8 cellular contexts compared by ENCODE assay signal in genomic region chr17:70144260-70144846, GRCh38. TPM values are rescaled to one million over a fixed set of nuclear protein-coding genes. Genes with fewer than 3 reads are reported as not detected.
DNase-seq lines count a peak whose midpoint lies in the region; ATAC-seq, FAIRE-seq and TF ChIP-seq lines count a peak whose summit lies in the region.

No MANE protein-coding gene starts in this region.

- no peaks in the 10 kb centered on the region for H4K20me1 ChIP-seq in K562 (replicated peaks; ENCODE audit: control insufficient read depth, insufficient read depth, low read length)

- CTCF ChIA-PET in CD4-positive, alpha-beta T cell (lab: Charles Lee), result no interaction called here
- CTCF ChIA-PET in K562 (lab: Yijun Ruan, JAX; ENCODE audit: low intra/inter-chr PET ratio), result interaction anchor here (0.9 kb wide), 1 partner anchor 537 kb away, joined by 3 read pairs; no protein-coding TSS in a partner anchor

- peak; percentile 73 for FAIRE-seq in K562 (lab: Jason Lieb, UNC)

- H3K36me3 ChIP-seq in K562 (ENCODE audit: control insufficient read depth, insufficient read depth, low read length), result no peaks in the 10 kb centered on the region

- H3K27ac ChIP-seq in CD4-positive, alpha-beta T cell (ENCODE audit: low read depth, low read length), result no peak overlapping the region
- no peak overlapping the region for H3K27ac ChIP-seq in K562 (ENCODE audit: extremely low read depth, low read depth, low read length)

- TF ChIP-seq EP300 in K562 (IDR thresholded peaks at IDR 0.05; ENCODE audit: low read length), result no peak

- TF ChIP-seq POLR2A in K562 (conservative IDR thresholded peaks at IDR 0.05) (no peak), lower leg skin (IDR thresholded peaks at IDR 0.05) (no peak)

- H3K4me2 ChIP-seq in K562 (ENCODE audit: insufficient read depth, low read length), result no peak overlapping the region

- 4% methylated on average over 6 of the region's 6 CpGs for WGBS in K562 (ENCODE audit: insufficient coverage, low coverage, missing lambda C conversion rate)
- WGBS in lower leg skin, 2 donors, result 20% methylated on average over 6 of the region's 6 CpGs

- H3K4me3 Mint-ChIP-seq in CD4-positive, alpha-beta T cell, result no peak overlapping the region

- no peak overlapping the region for H2AFZ ChIP-seq in K562 (ENCODE audit: low read depth, low read length)

- no peaks in the 10 kb centered on the region for H3K36me3 Mint-ChIP-seq in CD4-positive, alpha-beta T cell (ENCODE audit: low read depth)

- H3K9me1 ChIP-seq in K562 (ENCODE audit: control insufficient read depth, insufficient read depth, low read length), result no peaks in the 10 kb centered on the region

- H3K9me3 Mint-ChIP-seq in CD4-positive, alpha-beta T cell, result no peaks in the 10 kb centered on the region

- ATAC-seq in CD4-positive, alpha-beta T cell (ENCODE audit: poor library complexity), result no peak
- no peak for ATAC-seq in K562

- POLR2A ChIA-PET in CD4-positive, alpha-beta T cell (lab: Charles Lee), result no interaction called here
- POLR2A ChIA-PET in K562 (lab: Yijun Ruan, JAX), result interaction anchor here (1.1 kb wide), 1 partner anchor 12 kb away, joined by 3 read pairs; no protein-coding TSS in a partner anchor

- DNase-seq in CD4-positive, alpha-beta T cell, result no peak
- DNase-seq in HFF-Myc (ENCODE audit: extremely low read depth, low read depth) (no peak), K562 (ENCODE audit: extremely low read depth in 1 of 4, low spot score in 3 of 4) (peak in 1 of 4 experiments; percentile 15), medulla oblongata (ENCODE audit: extremely low spot score) (peak; percentile 77), globus pallidus (ENCODE audit: low spot score) (no peak), lower leg skin (ENCODE audit: low spot score in 2 of 2) (no peak)
- no peak for DNase-seq in activated CD4-positive, alpha-beta T cell treated with anti-CD3 and anti-CD28 coated beads, Interleukin-2, amount 50 U/mL, for 48 hours
- no peak for DNase-seq in activated effector memory CD4-positive, alpha-beta T cell treated with Interleukin-2 at 50 U/mL for 16 hours

- BruUV-seq in K562 (replicated peaks; lab: Mats Ljungman, UMichigan), result no TSS peak

- no peaks in the 10 kb centered on the region for H3K9me3 ChIP-seq in CD4-positive, alpha-beta T cell (ENCODE audit: control insufficient read depth, low read length)
- no peaks in the 10 kb centered on the region for H3K9me3 ChIP-seq in K562 (replicated peaks; ENCODE audit: control insufficient read depth, insufficient read depth, low read depth, low read length)

- peak; percentile 69 to 81 for TF ChIP-seq RAD21 in K562 (CRISPR knock-in tag; conservative IDR thresholded peaks at IDR 0.05 in 1 of 2, IDR thresholded peaks at IDR 0.05 in 1 of 2)

- no peak overlapping the region for H3K9ac ChIP-seq in K562 (ENCODE audit: insufficient read depth in 1 of 2, low read depth in 2 of 2, low read length in 2 of 2)

- in situ Hi-C loops in K562 (cut with MboI), result no loop called here

- H3K79me2 ChIP-seq in K562 (ENCODE audit: control insufficient read depth, insufficient read depth, low read length), result no peaks in the 10 kb centered on the region

- H3K27me3 Mint-ChIP-seq in CD4-positive, alpha-beta T cell, result no peaks in the 10 kb centered on the region

- H3K4me1 ChIP-seq in K562 (replicated peaks in 1 of 2; ENCODE audit: control insufficient read depth in 2 of 2, insufficient read depth in 2 of 2, low read length in 2 of 2), result no peaks in the 10 kb centered on the region

- H3K27ac Mint-ChIP-seq in CD4-positive, alpha-beta T cell, result no peak overlapping the region

- no peaks in the 10 kb centered on the region for H3K27me3 ChIP-seq in CD4-positive, alpha-beta T cell (ENCODE audit: control insufficient read depth, insufficient read depth, low read length)
- no peaks in the 10 kb centered on the region for H3K27me3 ChIP-seq in K562 (ENCODE audit: control insufficient read depth in 2 of 2, insufficient read depth in 2 of 2, low read length in 2 of 2)

- peak; percentile 48 for TF ChIP-seq CTCF in CD4-positive, alpha-beta T cell (IDR thresholded peaks at IDR 0.05)
- TF ChIP-seq CTCF in HFF-Myc (IDR thresholded peaks at IDR 0.05; ENCODE audit: low read depth, low read length, missing control alignments), result peak; percentile 41
- TF ChIP-seq CTCF in K562 (IDR thresholded peaks at IDR 0.05 in 2 of 3, conservative IDR thresholded peaks at IDR 0.05 in 1 of 3; ENCODE audit: insufficient read depth in 2 of 3, low read depth in 1 of 3, low read length in 3 of 3), result peak in 2 of 3 experiments; percentile 13 to 55; a peak in 4 of 6 replicates
- peak in 1 of 3 donors; percentile 37 for TF ChIP-seq CTCF in lower leg skin (IDR thresholded peaks at IDR 0.05)

- no peak overlapping the region for H3K4me3 ChIP-seq in HFF-Myc (replicated peaks; ENCODE audit: low read depth, low read length)
- no peak overlapping the region for H3K4me3 ChIP-seq in K562
- H3K4me3 ChIP-seq in lower leg skin (ENCODE audit: low read depth, poor library complexity, severe bottlenecking), result no peak overlapping the region

- no peaks in the 10 kb centered on the region for H3K4me1 Mint-ChIP-seq in CD4-positive, alpha-beta T cell (ENCODE audit: low read depth)

- intact Hi-C loops in CD4-positive, alpha-beta T cell (cut with DNase I, micrococcal nuclease), result loop anchor here (2.0 kb wide), 1 partner anchor 576 kb away; no protein-coding TSS in a partner anchor
- intact Hi-C loops in K562 (cut with micrococcal nuclease) (loop anchor here (1.0 to 5.0 kb wide), 3 partner anchors 537 to 617 kb away; no protein-coding TSS in a partner anchor), lower leg skin (cut with DNase I; ENCODE audit: low total_unique reads) (loop anchor here (10.0 kb wide), 2 partner anchors 410 to 540 kb away; no protein-coding TSS in a partner anchor)

TF ChIP-seq in K562, 482 proteins besides CTCF, POLR2A, EP300 and RAD21 (continues in another document):
- TF ChIP-seq CBX3 (IDR thresholded peaks at IDR 0.05; ENCODE audit: borderline replicate concordance in 1 of 2, low read length in 2 of 2) (no peak), HOMEZ (CRISPR knock-in tag; IDR thresholded peaks at IDR 0.05) (no peak), ZNF121 (CRISPR knock-in tag; conservative IDR thresholded peaks at IDR 0.05) (no peak), ZNF134 (CRISPR knock-in tag; conservative IDR thresholded peaks at IDR 0.05) (no peak), HNRNPUL1 (IDR thresholded peaks at IDR 0.05; ENCODE audit: low read length) (no peak), SMARCC2 (IDR thresholded peaks at IDR 0.05; ENCODE audit: low read depth) (no peak), YY1 (IDR thresholded peaks at IDR 0.05; ENCODE audit: borderline replicate concordance in 1 of 3, control insufficient read depth in 1 of 3, extremely low read depth in 1 of 3, insufficient read depth in 3 of 3, insufficient read length in 1 of 3, insufficient replicate concordance in 2 of 3, low read depth in 1 of 3, low read length in 2 of 3) (no peak), HDAC2 (IDR thresholded peaks at IDR 0.05) (no peak), ZNF699 (CRISPR knock-in tag; IDR thresholded peaks at IDR 0.05; ENCODE audit: insufficient replicate concordance) (no peak), GTF2E2 (tag; IDR thresholded peaks at IDR 0.05) (no peak), BRF1 (IDR thresholded peaks at IDR 0.05; ENCODE audit: borderline replicate concordance, extremely low read depth, insufficient read length) (no peak), NR4A1 (CRISPR knock-in tag; IDR thresholded peaks at IDR 0.05) (no peak), NR4A1 (tag; IDR thresholded peaks at IDR 0.05) (no peak), SETDB1 (IDR thresholded peaks at IDR 0.05; ENCODE audit: low read length) (no peak)

RNA-seq across cellular contexts. Expression of gene KCNJ2, which starts 25.0 kb away (rescaled TPM):
- total RNA-seq in CD4-positive, alpha-beta T cell, result not detected
- 0.12 TPM in 1 of 2 replicates, not detected in the other for total RNA-seq in K562 (2011; cell fraction: chromatin; rRNA removed; ENCODE audit: low replicate concordance)
- total RNA-seq in K562 (2011; cell fraction: nucleolus; rRNA removed), result not detected in 2 replicates
- not detected in 2 replicates for total RNA-seq in K562 (2011; cell fraction: nucleoplasm; rRNA removed)
- total RNA-seq in K562 (2014; rRNA removed) (not detected in 2 replicates), K562 (2014; rRNA removed; fragmentation: Illumina TruSeq; extraction: Trizol) (not detected in 2 replicates), K562 (2015; rRNA removed; fragmentation: Illumina TruSeq; extraction: Trizol) (not detected in 2 replicates), K562 (2021) (not detected in 2 replicates), lower leg skin (10 to 100 TPM in 2 of 4 donors, 1 to 10 TPM in 2; 5.6 to 11.4 (median 9.7) TPM)
- polyA plus RNA-seq in K562 (2011; rRNA removed) (not detected in 2 replicates), K562 (2014; fragmentation: Illumina TruSeq; extraction: Trizol) (not detected in 2 replicates), K562 (2014; fragmentation: Nextera tagmentation; extraction: Ambion mirVana) (not detected), K562 (2014; rRNA removed) (not detected in 2 replicates)
- polyA plus RNA-seq in K562 (2011; cell fraction: cytosol; rRNA removed), result not detected in 2 replicates
- polyA plus RNA-seq in K562 (2011; cell fraction: nucleus; rRNA removed), result not detected in 2 replicates
- polyA plus RNA-seq in K562 (2012), result not detected in 2 replicates
- polyA minus RNA-seq in K562 (2011; rRNA and poly(A)+ RNA removed), result 0.04 TPM in 1 of 2 replicates, not detected in the other
- polyA minus RNA-seq in K562 (2011; cell fraction: cytosol; rRNA and poly(A)+ RNA removed), result not detected in 2 replicates
- not detected in 2 replicates for polyA minus RNA-seq in K562 (2011; cell fraction: nucleus; rRNA and poly(A)+ RNA removed)

Comparison
In these comparisons a context has a peak if more than half of its experiments do, and no peak if none do; other contexts are left out.
1. RNA of gene KCNJ2, which starts 25.0 kb away (total RNA-seq): 5.6 to 11.4 TPM in lower leg skin; not detected in CD4-positive, alpha-beta T cell and 0.12 TPM in K562; every median in the first group is over 4 times any median in the second.